In genomic region chr6:145633981-145634627, GRCh38 we compare ENCODE assay signal across 8 cellular contexts.
DNase-seq lines count a peak whose midpoint lies in the region; ATAC-seq, FAIRE-seq and TF ChIP-seq lines count a peak whose summit lies in the region.

No MANE protein-coding gene starts in this region.

- TF ChIP-seq EP300 in upper lobe of left lung (IDR thresholded peaks at IDR 0.05), result no peak

- H3K36me3 ChIP-seq in GM06990 (ENCODE audit: control insufficient read depth, insufficient read depth, low read length) (no peaks in the 10 kb centered on the region; the same call in 1 of the 2 replicates), H7 (replicated peaks; ENCODE audit: control insufficient read depth, insufficient read depth, low read length) (no peaks in the 10 kb centered on the region), RWPE2 (ENCODE audit: low read depth) (no peaks in the 10 kb centered on the region; the same call in 1 of the 2 replicates), pancreas (no peaks in the 10 kb centered on the region), upper lobe of left lung (no peaks in the 10 kb centered on the region)

- H3K27ac ChIP-seq in RWPE2 (ENCODE audit: poor library complexity, severe bottlenecking) (no peak overlapping the region), pancreas (no peak overlapping the region), upper lobe of left lung (no peak overlapping the region)

- no peak overlapping the region for H3K4me3 ChIP-seq in GM06990 (replicated peaks; ENCODE audit: low read depth, low read length)
- H3K4me3 ChIP-seq in H7 (ENCODE audit: insufficient read depth, low read depth, low read length), result no peak overlapping the region
- H3K4me3 ChIP-seq in RWPE2 (ENCODE audit: severe bottlenecking), result no peak overlapping the region
- no peak overlapping the region for H3K4me3 ChIP-seq in pancreas
- H3K4me3 ChIP-seq in upper lobe of left lung, result no peak overlapping the region

- peak; percentile 84 for ATAC-seq in RWPE2 (ENCODE audit: low read depth)
- peak; percentile 79 to 93 (median 92) for ATAC-seq in pancreas
- peak; percentile 83 to 88 for ATAC-seq in upper lobe of left lung (ENCODE audit: low FRiP score in 2 of 2)

- DNase-seq in GM06990 (ENCODE audit: extremely low read depth, insufficient read length), result peak; percentile 6
- peak; percentile 59 for DNase-seq in H7
- peak; percentile 76 for DNase-seq in LHCN-M2 (ENCODE audit: low read depth)
- DNase-seq in RWPE2 (ENCODE audit: low spot score), result peak; percentile 66
- peak; percentile 65 for DNase-seq in activated T-helper 9 cell treated with anti-CD3 and anti-CD28 coated beads, Interleukin-2, amount 50 U/mL, for 16 hours (ENCODE audit: low read depth)
- peak; percentile 56 for DNase-seq in germinal center (ENCODE audit: low spot score)
- peak; percentile 52 to 97 (median 80) for DNase-seq in pancreas
- peak in 1 of 2 donors; percentile 58 for DNase-seq in upper lobe of left lung

- H3K9me3 ChIP-seq in RWPE2 (ENCODE audit: severe bottlenecking) (no peaks in the 10 kb centered on the region), pancreas (no peaks in the 10 kb centered on the region), upper lobe of left lung (no peaks in the 10 kb centered on the region)

- 40 to 42% methylated on average over 11 of the region's 11 CpGs for WGBS in pancreas, 2 donors
- 51 to 52% methylated on average over 11 of the region's 11 CpGs for WGBS in upper lobe of left lung, 2 donors

- TF ChIP-seq CTCF in GM06990 (IDR thresholded peaks at IDR 0.05; ENCODE audit: insufficient read depth, low read length, poor library complexity, severe bottlenecking), result peak; percentile 79
- peak; percentile 88 for TF ChIP-seq CTCF in RWPE2 (IDR thresholded peaks at IDR 0.05; ENCODE audit: poor library complexity, severe bottlenecking)
- peak; percentile 70 to 79 (median 78) for TF ChIP-seq CTCF in pancreas (IDR thresholded peaks at IDR 0.05)
- TF ChIP-seq CTCF in upper lobe of left lung (IDR thresholded peaks at IDR 0.05), result peak; percentile 52 to 81 (median 68)

- no peak for FAIRE-seq in pancreas (lab: Jason Lieb, UNC)

- intact Hi-C loops in pancreas (cut with DNase I), result no loop called here

- H3K27me3 ChIP-seq in GM06990 (replicated peaks; ENCODE audit: control insufficient read depth, insufficient read depth, low read length) (no peaks in the 10 kb centered on the region), H7 (ENCODE audit: control insufficient read depth, insufficient read depth, low read length) (no peaks in the 10 kb centered on the region), RWPE2 (ENCODE audit: insufficient read depth, poor library complexity, severe bottlenecking) (no peaks in the 10 kb centered on the region), pancreas (no peaks in the 10 kb centered on the region), upper lobe of left lung (no peaks in the 10 kb centered on the region)

- H3K4me1 ChIP-seq in RWPE2 (ENCODE audit: insufficient read depth, poor library complexity, severe bottlenecking) (no peaks in the 10 kb centered on the region), pancreas (no peaks in the 10 kb centered on the region), upper lobe of left lung (no peaks in the 10 kb centered on the region)

- no peak for TF ChIP-seq POLR2A in upper lobe of left lung (IDR thresholded peaks at IDR 0.05)
